8 cellular contexts compared by ENCODE assay signal in genomic region chr17:16915752-16916556, GRCh38. TPM values are rescaled to one million over a fixed set of nuclear protein-coding genes. Genes with fewer than 3 reads are reported as not detected.
DNase-seq lines count a peak whose midpoint lies in the region; ATAC-seq, FAIRE-seq and TF ChIP-seq lines count a peak whose summit lies in the region.

No MANE protein-coding gene starts in this region.

- H3K4me3 ChIP-seq in keratinocyte (ENCODE audit: control insufficient read depth in 2 of 3, extremely low read depth in 1 of 3, insufficient read depth in 2 of 3, low read depth in 1 of 3, low read length in 3 of 3): no peak overlapping the region

- DNase-seq in D341Med (ENCODE audit: low spot score): peak; percentile 57
- peak; percentile 20 for DNase-seq in NCI-H524 treated with DMSO at 0.1 percent for 48 hours (lab: John Stamatoyannopoulos, UW)
- peak; percentile 24 for DNase-seq in astrocyte of the hippocampus (ENCODE audit: low read depth, low spot score)
- no peak for DNase-seq in keratinocyte (ENCODE audit: low read depth, low spot score)
- DNase-seq in stromal cell of bone marrow (ENCODE audit: low read depth): peak; percentile 20
- no peak for DNase-seq in GDM1 (lab: John Stamatoyannopoulos, UW)

- dilution Hi-C loops in keratinocyte (cut with MboI; ENCODE audit: extremely low pct_ligation_motif_present, low sequenced_read_pairs): no loop called here

- ATAC-seq in GM21576 (IDR thresholded peaks at IDR 0.05; ENCODE audit: unreplicated experiment) (peak; percentile 47), GM18861 (IDR thresholded peaks at IDR 0.05; ENCODE audit: unreplicated experiment) (no peak)

- H4K20me1 ChIP-seq in keratinocyte (ENCODE audit: control insufficient read depth, extremely low read depth, insufficient read depth, low read length): no peaks in the 10 kb centered on the region

- H3K79me2 ChIP-seq in keratinocyte (ENCODE audit: control insufficient read depth, insufficient read depth, low read length): no peaks in the 10 kb centered on the region

- no peak overlapping the region for H3K27ac ChIP-seq in keratinocyte (ENCODE audit: control insufficient read depth, insufficient read depth, low read length)

- no peak for FAIRE-seq in keratinocyte (lab: Jason Lieb, UNC)

- no peak overlapping the region for H3K4me2 ChIP-seq in keratinocyte (ENCODE audit: control insufficient read depth, extremely low read depth, insufficient read depth, low read depth, low read length)

- H3K9me3 ChIP-seq in keratinocyte (ENCODE audit: control insufficient read depth, low read depth, low read length): no peaks in the 10 kb centered on the region

- H2AFZ ChIP-seq in keratinocyte (ENCODE audit: control insufficient read depth, low read length): no peak overlapping the region

- H3K9ac ChIP-seq in keratinocyte (ENCODE audit: control insufficient read depth, extremely low read depth, insufficient read depth, low read length): no peak overlapping the region

- H3K4me1 ChIP-seq in keratinocyte (ENCODE audit: control insufficient read depth, extremely low read depth, insufficient read depth, low read length): no peaks in the 10 kb centered on the region

- H3K9me1 ChIP-seq in keratinocyte (ENCODE audit: control insufficient read depth, extremely low read depth, insufficient read depth, low read length): no peaks in the 10 kb centered on the region

- H3K36me3 ChIP-seq in keratinocyte (ENCODE audit: control insufficient read depth in 2 of 2, extremely low read depth in 1 of 2, insufficient read depth in 2 of 2, low read length in 2 of 2): no peaks in the 10 kb centered on the region

- TF ChIP-seq CTCF in keratinocyte (optimal IDR thresholded peaks at IDR 0.05 in 1 of 3, IDR thresholded peaks at IDR 0.05 in 1 of 3, conservative IDR thresholded peaks at IDR 0.05 in 1 of 3; ENCODE audit: extremely low read depth in 1 of 3, insufficient read depth in 2 of 3, low read length in 3 of 3): peak; percentile 42 to 62 (median 47)

- peaks cover 9% of the 10 kb centered on the region for H3K27me3 ChIP-seq in keratinocyte (ENCODE audit: control insufficient read depth, extremely low read depth, insufficient read depth, low read length)

RNA-seq across cellular contexts. Expression of gene TNFRSF13B, which starts 56.0 kb away (rescaled TPM):
- polyA plus RNA-seq in keratinocyte: 0.09 TPM in 1 of 3 replicates, not detected in the others
- polyA plus RNA-seq in keratinocyte (2011; ENCODE audit: low read depth): not detected
- not detected in 2 replicates for polyA plus RNA-seq in keratinocyte (2011; cell fraction: cytosol; rRNA removed)
- polyA plus RNA-seq in keratinocyte (2011; cell fraction: nucleus; rRNA removed): not detected in 2 replicates
- not detected in 2 replicates for polyA plus RNA-seq in keratinocyte (2012; ENCODE audit: low replicate concordance)
- polyA minus RNA-seq in keratinocyte: not detected in 3 replicates
- not detected for polyA minus RNA-seq in keratinocyte (2011; cell fraction: cytosol; rRNA and poly(A)+ RNA removed)
- polyA minus RNA-seq in keratinocyte (2011; cell fraction: nucleus; rRNA and poly(A)+ RNA removed): not detected in 2 replicates

Comparison
In these comparisons a context has a peak if more than half of its experiments do, and no peak if none do; other contexts are left out.
1. DNase-seq: peak in D341Med (single experiment), NCI-H524 treated with DMSO at 0.1 percent for 48 hours (single experiment), astrocyte of the hippocampus (single experiment) and stromal cell of bone marrow (single experiment); none in keratinocyte (single experiment) and GDM1 (single experiment).